ENCODE assay signal across 1 cellular context in genomic region chr22:20159088-20159487, GRCh38.
TF ChIP-seq lines count a peak whose summit lies in the region.

No MANE protein-coding gene starts in this region.

TF ChIP-seq in K562, 482 proteins besides CTCF, POLR2A, EP300 and RAD21:
- TF ChIP-seq ZNF740 (CRISPR knock-in tag; IDR thresholded peaks at IDR 0.05), result no peak
- TF ChIP-seq ZNF740 (tag; IDR thresholded peaks at IDR 0.05), result no peak
- TF ChIP-seq ZFP1 (CRISPR knock-in tag; IDR thresholded peaks at IDR 0.05), result no peak
- peak; percentile 58; the same call in 1 of the 2 replicates for TF ChIP-seq ZNF511 (CRISPR knock-in tag; IDR thresholded peaks at IDR 0.05)
- TF ChIP-seq FOXO4 (CRISPR knock-in tag; IDR thresholded peaks at IDR 0.05), result no peak
- TF ChIP-seq USF1 (CRISPR knock-in tag; IDR thresholded peaks at IDR 0.05), result peak; percentile 34; the same call in 1 of the 2 replicates
- TF ChIP-seq AFF4 (CRISPR knock-in tag; IDR thresholded peaks at IDR 0.05), result no peak
- TF ChIP-seq SIN3A (IDR thresholded peaks at IDR 0.05; ENCODE audit: borderline replicate concordance in 2 of 2, control insufficient read depth in 1 of 2, low read depth in 2 of 2, low read length in 2 of 2), result no peak
- TF ChIP-seq ZBTB1 (CRISPR knock-in tag; IDR thresholded peaks at IDR 0.05; ENCODE audit: borderline replicate concordance, low read depth), result 0 out of 2 replicates have a peak, but pooled peaks have one; percentile 25
- TF ChIP-seq CBX5 (IDR thresholded peaks at IDR 0.05; ENCODE audit: borderline replicate concordance, low read depth), result no peak
- TF ChIP-seq SMARCC2 (IDR thresholded peaks at IDR 0.05; ENCODE audit: low read depth), result no peak
- TF ChIP-seq ZNF23 (CRISPR knock-in tag; IDR thresholded peaks at IDR 0.05), result no peak
- TF ChIP-seq PCBP1 (IDR thresholded peaks at IDR 0.05; ENCODE audit: low read depth, low read length, poor library complexity, severe bottlenecking), result peak; percentile 22
- no peak for TF ChIP-seq TEAD4 (IDR thresholded peaks at IDR 0.05; ENCODE audit: low read length)
- 0 out of 2 replicates have a peak, but pooled peaks have one; percentile 10 for TF ChIP-seq TEAD4 (CRISPR knock-in tag; IDR thresholded peaks at IDR 0.05; ENCODE audit: borderline replicate concordance)
- no peak for TF ChIP-seq MTA1 (IDR thresholded peaks at IDR 0.05; ENCODE audit: borderline replicate concordance)
- no peak for TF ChIP-seq ZNF253 (CRISPR knock-in tag; conservative IDR thresholded peaks at IDR 0.05)
- 0 out of 2 replicates have a peak, but pooled peaks have one; percentile 12 for TF ChIP-seq ZBTB43 (CRISPR knock-in tag; IDR thresholded peaks at IDR 0.05)
- 0 out of 2 replicates have a peak, but pooled peaks have one; percentile 46 for TF ChIP-seq RERE (CRISPR knock-in tag; IDR thresholded peaks at IDR 0.05; ENCODE audit: borderline replicate concordance)
- TF ChIP-seq CREB3L1 (IDR thresholded peaks at IDR 0.05; ENCODE audit: borderline replicate concordance, low read depth), result no peak
- no peak for TF ChIP-seq NCOA6 (IDR thresholded peaks at IDR 0.05)
